16 cellular contexts compared by ENCODE assay signal in the genomic region with DNA sequence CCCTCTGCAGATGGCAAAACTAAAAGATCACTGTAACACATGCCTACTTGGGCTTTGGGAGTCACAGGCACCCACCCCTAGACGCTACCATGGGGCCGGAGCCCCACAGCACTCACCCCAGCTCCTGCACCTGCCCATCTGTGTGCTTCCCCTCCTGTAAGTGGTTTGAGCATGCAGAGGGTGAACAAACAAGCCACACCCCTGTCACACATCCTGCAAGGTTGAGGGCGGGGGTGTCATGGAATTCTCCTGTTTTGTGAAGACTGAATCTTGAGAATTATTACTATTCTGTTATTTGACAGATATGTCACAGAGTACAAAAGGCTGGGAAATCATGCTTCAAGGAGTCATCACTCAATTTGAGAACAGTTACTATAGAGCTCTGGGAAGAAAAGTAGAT.
DNase-seq lines count a peak whose midpoint lies in the region; ATAC-seq, FAIRE-seq and TF ChIP-seq lines count a peak whose summit lies in the region.
"Had no signal": no experiment of that assay in that cellular context is flagged by ENCODE, and none has a peak within 500 bp of the region (broad histone marks: within the 10 kb centered on the region; RNA-seq: fewer than 3 reads in every experiment).

No MANE protein-coding gene starts in this region.

- SMC1A ChIA-PET in GM12878 (lab: Charles Lee; ENCODE audit: uncharacterized antibody, unreplicated experiment), result interaction anchor here (2.6 kb wide), 1 partner anchor 15 kb away, joined by 9 read pairs; no protein-coding TSS in a partner anchor

- peak; percentile 31; the same call in 2 of the 3 replicates for ATAC-seq in GM12878
- peak; percentile 10 for ATAC-seq in left lobe of liver
- no peak for ATAC-seq in GM21825 (IDR thresholded peaks at IDR 0.05; ENCODE audit: unreplicated experiment)
- no peak for ATAC-seq in GM19035 (IDR thresholded peaks at IDR 0.05; ENCODE audit: unreplicated experiment)

- TF ChIP-seq RAD21 in GM12878 (IDR thresholded peaks at IDR 0.05; ENCODE audit: insufficient read depth, low read depth, low read length), result no peak

- no peak overlapping the region for H3K4me3 ChIP-seq in GM12878
- H3K4me3 ChIP-seq: GM23248 had no signal

- no peak for TF ChIP-seq POLR2A in GM12878 (IDR thresholded peaks at IDR 0.05; ENCODE audit: low read depth, low read length)

- H3K9ac ChIP-seq in GM12878 (ENCODE audit: control insufficient read depth, insufficient read depth, low read length), result no peak overlapping the region
- H3K9ac ChIP-seq: GM23248 had no signal

- peak overlapping the region; percentile 95 for H3K27ac ChIP-seq in 22Rv1
- no peak overlapping the region for H3K27ac ChIP-seq in GM12878 (ENCODE audit: control insufficient read depth, insufficient read depth)
- H3K27ac ChIP-seq: brain microvascular endothelial cell, GM23248 had no signal

- no TSS peak for BruUV-seq in GM12878 (replicated peaks; lab: Mats Ljungman, UMichigan)

- no peaks in the 10 kb centered on the region for H3K36me3 ChIP-seq in GM12878 (ENCODE audit: control insufficient read depth in 2 of 2, insufficient read depth in 2 of 2, low read length in 1 of 2)
- H3K36me3 ChIP-seq: brain microvascular endothelial cell had no signal

- no peaks in the 10 kb centered on the region for H3K4me1 ChIP-seq in GM12878 (ENCODE audit: control insufficient read depth, insufficient read depth, low read length)

- 89% methylated on average over 3 of the region's 3 CpGs for WGBS in GM12878 (ENCODE audit: insufficient coverage, insufficient replicate concordance, low lambda C conversion rate, missing lambda C conversion rate)

- intact Hi-C loops in GM12878 (cut with micrococcal nuclease; ENCODE audit: unreplicated experiment), result no loop called here
- intact Hi-C loops in posterior vena cava (cut with DNase I), result no loop called here

- H3K79me2 ChIP-seq in GM12878 (ENCODE audit: control insufficient read depth, insufficient read depth, low read length), result no peaks in the 10 kb centered on the region

- RAD21 ChIA-PET in GM12878 (lab: Charles Lee; ENCODE audit: unreplicated experiment), result interaction anchor here (1.0 kb wide), 1 partner anchor 10 kb away, joined by 5 read pairs; no protein-coding TSS in a partner anchor

- in situ Hi-C loops in GM12878 (cut with MboI), result no loop called here

- no peaks in the 10 kb centered on the region for H3K9me3 ChIP-seq in GM12878 (replicated peaks; ENCODE audit: control insufficient read depth, insufficient read depth, low read length)

- POLR2A ChIA-PET in GM12878 (lab: Charles Lee), result no interaction called here

- CTCF ChIA-PET in GM12878 (lab: Yijun Ruan, JAX), result interaction anchor here (1.4 to 2.2 kb wide), 4 partner anchors 15 to 225 kb away, joined by 3 to 6 read pairs (median 4); a partner anchor contains a TSS

- DNase-seq in NCI-H2029 (lab: John Stamatoyannopoulos, UW) (peak; percentile 74), GM12878 (ENCODE audit: low read depth, low spot score) (no peak), left lobe of liver (ENCODE audit: low spot score) (no peak), GM03348 (ENCODE audit: low spot score) (no peak), posterior vena cava (ENCODE audit: low spot score) (no peak)
- DNase-seq: activated B cell treated with CpG ODN at 0.5 μM for 24 hours; activated naive CD8-positive, alpha-beta T cell treated with anti-CD3 and anti-CD28 coated beads, Interleukin-2, amount 10 ng/mL, durations not matched to agents 7 days and 5 days; brain microvascular endothelial cell; CD8-positive, alpha-beta memory T cell; GM23248; NCI-H2107; Right ventricle myocardium superior; stimulated activated CD4-positive, alpha-beta T cell treated with anti-CD3 and anti-CD28 coated beads, Interleukin-1b, Interleukin-23, amount 100 ng/mL, for 48 hours had no signal

- no peak overlapping the region for H2AFZ ChIP-seq in GM12878 (ENCODE audit: control insufficient read depth, low read depth, low read length)
- H2AFZ ChIP-seq: GM23248 had no signal

- H3K27me3 ChIP-seq in GM12878 (replicated peaks in 1 of 2; ENCODE audit: control insufficient read depth in 2 of 2, insufficient read depth in 2 of 2, low read length in 1 of 2), result no peaks in the 10 kb centered on the region
- H3K27me3 ChIP-seq: brain microvascular endothelial cell had no signal

- FAIRE-seq in GM12878 (lab: Jason Lieb, UNC), result no peak

- no peaks in the 10 kb centered on the region for H4K20me1 ChIP-seq in GM12878 (ENCODE audit: control insufficient read depth, insufficient read depth)

- H3K4me2 ChIP-seq in GM12878 (ENCODE audit: control insufficient read depth, insufficient read depth), result no peak overlapping the region

- TF ChIP-seq EP300 in GM12878 (IDR thresholded peaks at IDR 0.05; ENCODE audit: borderline replicate concordance in 1 of 2, control insufficient read depth in 1 of 2, low read depth in 2 of 2, low read length in 2 of 2), result no peak

- TF ChIP-seq CTCF in 22Rv1 (IDR thresholded peaks at IDR 0.05) (no peak), GM12878 (IDR thresholded peaks at IDR 0.05 in 2 of 3, conservative IDR thresholded peaks at IDR 0.05 in 1 of 3; ENCODE audit: control insufficient read depth in 2 of 3, extremely low read depth in 1 of 3, insufficient read depth in 1 of 3, low read depth in 3 of 3, low read length in 3 of 3) (no peak)

TF ChIP-seq in GM12878, 131 proteins besides CTCF, POLR2A, EP300 and RAD21 (continues in another document):
- TF ChIP-seq SREBF2 (IDR thresholded peaks at IDR 0.05; ENCODE audit: low read length), result no peak
- TF ChIP-seq KLF5 (IDR thresholded peaks at IDR 0.05; ENCODE audit: partially characterized antibody), result no peak
- TF ChIP-seq, protein P1, sequence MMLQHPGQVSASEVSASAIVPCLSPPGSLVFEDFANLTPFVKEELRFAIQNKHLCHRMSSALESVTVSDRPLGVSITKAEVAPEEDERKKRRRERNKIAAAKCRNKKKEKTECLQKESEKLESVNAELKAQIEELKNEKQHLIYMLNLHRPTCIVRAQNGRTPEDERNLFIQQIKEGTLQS (IDR thresholded peaks at IDR 0.05; ENCODE audit: borderline replicate concordance, extremely low read depth, low read depth, low read length), result no peak
- no peak for TF ChIP-seq ZZZ3 (IDR thresholded peaks at IDR 0.05; ENCODE audit: control insufficient read depth, insufficient read length, low read depth)
- no peak for TF ChIP-seq GABPA (IDR thresholded peaks at IDR 0.05; ENCODE audit: low read depth)
- TF ChIP-seq, protein P2, sequence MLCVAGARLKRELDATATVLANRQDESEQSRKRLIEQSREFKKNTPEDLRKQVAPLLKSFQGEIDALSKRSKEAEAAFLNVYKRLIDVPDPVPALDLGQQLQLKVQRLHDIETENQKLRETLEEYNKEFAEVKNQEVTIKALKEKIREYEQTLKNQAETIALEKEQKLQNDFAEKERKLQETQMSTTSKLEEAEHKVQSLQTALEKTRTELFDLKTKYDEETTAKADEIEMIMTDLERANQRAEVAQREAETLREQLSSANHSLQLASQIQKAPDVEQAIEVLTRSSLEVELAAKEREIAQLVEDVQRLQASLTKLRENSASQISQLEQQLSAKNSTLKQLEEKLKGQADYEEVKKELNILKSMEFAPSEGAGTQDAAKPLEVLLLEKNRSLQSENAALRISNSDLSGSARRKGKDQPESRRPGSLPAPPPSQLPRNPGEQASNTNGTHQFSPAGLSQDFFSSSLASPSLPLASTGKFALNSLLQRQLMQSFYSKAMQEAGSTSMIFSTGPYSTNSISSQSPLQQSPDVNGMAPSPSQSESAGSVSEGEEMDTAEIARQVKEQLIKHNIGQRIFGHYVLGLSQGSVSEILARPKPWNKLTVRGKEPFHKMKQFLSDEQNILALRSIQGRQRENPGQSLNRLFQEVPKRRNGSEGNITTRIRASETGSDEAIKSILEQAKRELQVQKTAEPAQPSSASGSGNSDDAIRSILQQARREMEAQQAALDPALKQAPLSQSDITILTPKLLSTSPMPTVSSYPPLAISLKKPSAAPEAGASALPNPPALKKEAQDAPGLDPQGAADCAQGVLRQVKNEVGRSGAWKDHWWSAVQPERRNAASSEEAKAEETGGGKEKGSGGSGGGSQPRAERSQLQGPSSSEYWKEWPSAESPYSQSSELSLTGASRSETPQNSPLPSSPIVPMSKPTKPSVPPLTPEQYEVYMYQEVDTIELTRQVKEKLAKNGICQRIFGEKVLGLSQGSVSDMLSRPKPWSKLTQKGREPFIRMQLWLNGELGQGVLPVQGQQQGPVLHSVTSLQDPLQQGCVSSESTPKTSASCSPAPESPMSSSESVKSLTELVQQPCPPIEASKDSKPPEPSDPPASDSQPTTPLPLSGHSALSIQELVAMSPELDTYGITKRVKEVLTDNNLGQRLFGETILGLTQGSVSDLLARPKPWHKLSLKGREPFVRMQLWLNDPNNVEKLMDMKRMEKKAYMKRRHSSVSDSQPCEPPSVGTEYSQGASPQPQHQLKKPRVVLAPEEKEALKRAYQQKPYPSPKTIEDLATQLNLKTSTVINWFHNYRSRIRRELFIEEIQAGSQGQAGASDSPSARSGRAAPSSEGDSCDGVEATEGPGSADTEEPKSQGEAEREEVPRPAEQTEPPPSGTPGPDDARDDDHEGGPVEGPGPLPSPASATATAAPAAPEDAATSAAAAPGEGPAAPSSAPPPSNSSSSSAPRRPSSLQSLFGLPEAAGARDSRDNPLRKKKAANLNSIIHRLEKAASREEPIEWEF (IDR thresholded peaks at IDR 0.05; ENCODE audit: insufficient replicate concordance, low read depth, low read length), result no peak
- TF ChIP-seq SMC3 (IDR thresholded peaks at IDR 0.05; ENCODE audit: borderline replicate concordance, low read length), result no peak
- TF ChIP-seq SRF (IDR thresholded peaks at IDR 0.05; ENCODE audit: low read depth in 2 of 2, low read length in 2 of 2), result no peak
- TF ChIP-seq, protein P3, sequence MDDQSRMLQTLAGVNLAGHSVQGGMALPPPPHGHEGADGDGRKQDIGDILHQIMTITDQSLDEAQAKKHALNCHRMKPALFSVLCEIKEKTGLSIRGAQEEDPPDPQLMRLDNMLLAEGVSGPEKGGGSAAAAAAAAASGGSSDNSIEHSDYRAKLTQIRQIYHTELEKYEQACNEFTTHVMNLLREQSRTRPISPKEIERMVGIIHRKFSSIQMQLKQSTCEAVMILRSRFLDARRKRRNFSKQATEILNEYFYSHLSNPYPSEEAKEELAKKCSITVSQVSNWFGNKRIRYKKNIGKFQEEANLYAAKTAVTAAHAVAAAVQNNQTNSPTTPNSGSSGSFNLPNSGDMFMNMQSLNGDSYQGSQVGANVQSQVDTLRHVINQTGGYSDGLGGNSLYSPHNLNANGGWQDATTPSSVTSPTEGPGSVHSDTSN (IDR thresholded peaks at IDR 0.05; ENCODE audit: insufficient replicate concordance, low read depth, low read length), result no peak
- no peak for TF ChIP-seq TCF7 (IDR thresholded peaks at IDR 0.05; ENCODE audit: borderline replicate concordance)
- no peak for TF ChIP-seq SPI1 (IDR thresholded peaks at IDR 0.05; ENCODE audit: borderline replicate concordance, insufficient read depth, low read depth, low read length)
- no peak for TF ChIP-seq SMAD1 (IDR thresholded peaks at IDR 0.05; ENCODE audit: low read depth, partially characterized antibody)
- TF ChIP-seq MYC (IDR thresholded peaks at IDR 0.05; ENCODE audit: insufficient read depth, insufficient read length, insufficient replicate concordance, low read length, severe bottlenecking), result no peak
- no peak for TF ChIP-seq MXI1 (IDR thresholded peaks at IDR 0.05; ENCODE audit: low read depth, low read length)

Comparison
In these comparisons a context has a peak if more than half of its experiments do, and no peak if none do; other contexts are left out.
1. ATAC-seq: peak in GM12878 (single experiment) and left lobe of liver (single experiment); none in GM21825 (single experiment) and GM19035 (single experiment).